In the genomic region with DNA sequence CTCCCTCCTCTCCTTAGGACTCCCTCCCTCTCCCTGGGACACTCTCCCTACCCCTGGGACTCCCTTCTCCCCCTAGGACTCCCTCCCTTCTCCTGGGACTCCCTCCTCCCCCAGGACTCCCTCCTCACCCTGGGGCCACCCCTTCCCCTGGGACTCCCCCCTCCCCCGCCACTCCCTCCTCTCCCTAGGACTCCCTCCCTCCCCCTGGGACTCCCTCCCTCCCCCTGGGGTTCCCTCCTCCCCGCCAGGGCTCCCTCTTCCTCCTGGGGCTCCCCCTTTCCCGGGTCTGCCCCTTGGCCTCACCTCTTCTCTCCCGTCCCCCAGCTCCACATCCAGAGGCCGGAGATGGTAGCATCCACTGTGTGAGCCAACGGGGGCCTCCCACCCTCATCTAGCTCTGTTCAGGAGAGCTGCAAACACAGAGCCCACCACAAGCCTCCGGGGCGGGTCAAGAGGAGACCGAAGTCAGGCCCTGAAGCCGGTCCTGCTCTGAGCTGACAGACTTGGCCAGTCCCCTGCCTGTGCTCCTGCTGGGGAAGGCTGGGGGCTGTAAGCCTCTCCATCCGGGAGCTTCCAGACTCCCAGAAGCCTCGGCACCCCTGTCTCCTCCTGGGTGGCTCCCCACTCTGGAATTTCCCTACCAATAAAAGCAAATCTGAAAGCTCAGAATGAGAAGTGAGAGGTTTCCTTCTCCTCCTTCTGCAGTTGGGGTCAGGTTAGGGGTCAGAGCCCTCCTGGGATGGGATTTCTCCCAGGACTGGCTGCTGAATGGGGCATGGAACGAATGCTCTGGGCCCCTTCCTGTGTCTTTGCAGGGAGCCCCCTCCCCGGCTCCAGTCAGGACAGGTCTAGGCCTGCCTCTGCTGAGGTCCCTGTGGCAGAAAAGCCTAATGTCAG, we compare ENCODE assay signal across 11 cellular contexts. TPM values are rescaled to one million over a fixed set of nuclear protein-coding genes. Genes with fewer than 3 reads are reported as not detected.
A peak's percentile ranks its signal among the peaks of the same experiment; 100 is the strongest.
DNase-seq lines count a peak whose midpoint lies in the region; TF ChIP-seq lines count a peak whose summit lies in the region.
"Had no signal": no experiment of that assay in that cellular context is flagged by ENCODE, and none has a peak within 500 bp of the region (broad histone marks: within the 10 kb centered on the region; RNA-seq: fewer than 3 reads in every experiment).

No MANE protein-coding gene starts in this region.

- peaks cover 13% of the 10 kb centered on the region for H3K4me1 ChIP-seq in NT2/D1 (ENCODE audit: insufficient read depth, insufficient read length)

- CTCF ChIA-PET in activated CD4-positive, alpha-beta T cell treated with anti-CD3 and anti-CD28 coated beads, Interleukin-2, amount 10 ng/mL, durations not matched to agents 7 days and 5 days (lab: Charles Lee), result no interaction called here

- no peaks in the 10 kb centered on the region for H3K9me3 Mint-ChIP-seq in activated CD4-positive, alpha-beta T cell treated with anti-CD3 and anti-CD28 coated beads, Interleukin-2, amount 10 ng/mL, durations not matched to agents 7 days and 5 days
- H3K9me3 Mint-ChIP-seq in endothelial cell (ENCODE audit: unreplicated experiment), result no peaks in the 10 kb centered on the region

- no peaks in the 10 kb centered on the region for H3K36me3 Mint-ChIP-seq in activated CD4-positive, alpha-beta T cell treated with anti-CD3 and anti-CD28 coated beads, Interleukin-2, amount 10 ng/mL, durations not matched to agents 7 days and 5 days (ENCODE audit: low read depth)
- H3K36me3 Mint-ChIP-seq in endothelial cell (ENCODE audit: low read depth, unreplicated experiment), result peaks cover 3% of the 10 kb centered on the region

- H3K36me3 ChIP-seq in NT2/D1 (ENCODE audit: insufficient read depth, insufficient read length, low read length), result peaks cover 14% of the 10 kb centered on the region
- H3K36me3 ChIP-seq: sigmoid colon had no signal

- no peak for TF ChIP-seq CTCF in endothelial cell (IDR thresholded peaks at IDR 0.05; ENCODE audit: unreplicated experiment)

- peak overlapping the region; percentile 59 for H3K9ac ChIP-seq in NT2/D1 (ENCODE audit: insufficient read length, low read depth)

- no peak overlapping the region for H3K4me3 ChIP-seq in NT2/D1 (ENCODE audit: insufficient read length, low read depth)

- POLR2A ChIA-PET in activated CD4-positive, alpha-beta T cell treated with anti-CD3 and anti-CD28 coated beads, Interleukin-2, amount 10 ng/mL, durations not matched to agents 7 days and 5 days (lab: Charles Lee), result no interaction called here

- DNase-seq in activated CD4-positive, alpha-beta T cell treated with anti-CD3 and anti-CD28 coated beads, Interleukin-2, amount 10 ng/mL, durations not matched to agents 7 days and 5 days, result no peak
- DNase-seq in activated CD4-positive, alpha-beta T cell treated with anti-CD3 and anti-CD28 coated beads for 4 hours, result no peak
- DNase-seq in NT2/D1 (ENCODE audit: low read depth, low spot score) (peak; percentile 51), endothelial cell (ENCODE audit: low spot score) (no peak), NCI-H128 (lab: John Stamatoyannopoulos, UW; ENCODE audit: unreplicated experiment) (no peak), HPDE6-E6E7 (ENCODE audit: extremely low spot score) (no peak), epidermal melanocyte (ENCODE audit: insufficient read length, low spot score) (no peak)
- DNase-seq in stimulated activated CD8-positive, alpha-beta memory T cell treated with anti-CD3 and anti-CD28 coated beads, Interleukin-4, amount 100 ng/mL, for 48 hours, result peak; percentile 43
- DNase-seq: sigmoid colon, SW 1271 had no signal

- no peak overlapping the region for H3K4me3 Mint-ChIP-seq in activated CD4-positive, alpha-beta T cell treated with anti-CD3 and anti-CD28 coated beads, Interleukin-2, amount 10 ng/mL, durations not matched to agents 7 days and 5 days
- H3K4me3 Mint-ChIP-seq in endothelial cell (ENCODE audit: unreplicated experiment), result no peak overlapping the region

- no peaks in the 10 kb centered on the region for H3K9me3 ChIP-seq in NT2/D1 (ENCODE audit: insufficient read depth, low read length)
- H3K9me3 ChIP-seq: sigmoid colon had no signal

- peaks cover 17% of the 10 kb centered on the region for H3K4me1 Mint-ChIP-seq in activated CD4-positive, alpha-beta T cell treated with anti-CD3 and anti-CD28 coated beads, Interleukin-2, amount 10 ng/mL, durations not matched to agents 7 days and 5 days
- H3K4me1 Mint-ChIP-seq in endothelial cell (ENCODE audit: unreplicated experiment), result peaks cover 4% of the 10 kb centered on the region

- no peaks in the 10 kb centered on the region for H3K27me3 ChIP-seq in NT2/D1 (ENCODE audit: insufficient read depth, insufficient read length)
- H3K27me3 ChIP-seq: sigmoid colon had no signal

- peak overlapping the region; percentile 78 for H3K27ac Mint-ChIP-seq in activated CD4-positive, alpha-beta T cell treated with anti-CD3 and anti-CD28 coated beads, Interleukin-2, amount 10 ng/mL, durations not matched to agents 7 days and 5 days
- peak overlapping the region; percentile 48 for H3K27ac Mint-ChIP-seq in endothelial cell (ENCODE audit: unreplicated experiment)

- peaks cover 8% of the 10 kb centered on the region for H3K27me3 Mint-ChIP-seq in activated CD4-positive, alpha-beta T cell treated with anti-CD3 and anti-CD28 coated beads, Interleukin-2, amount 10 ng/mL, durations not matched to agents 7 days and 5 days
- peaks cover 7% of the 10 kb centered on the region for H3K27me3 Mint-ChIP-seq in endothelial cell (ENCODE audit: unreplicated experiment)

RNA-seq across cellular contexts. Expression of a gene that starts 1.4 kb away (rescaled TPM):
- total RNA-seq in activated CD4-positive, alpha-beta T cell treated with anti-CD3 and anti-CD28 coated beads, Interleukin-2, amount 10 ng/mL, durations not matched to agents 7 days and 5 days, result not detected
- not detected for total RNA-seq in endothelial cell (ENCODE audit: unreplicated experiment)
- total RNA-seq: epithelial cell of proximal tubule had no signal

RNA-seq across cellular contexts. Expression of a gene that starts 49.2 kb away (rescaled TPM):
- total RNA-seq in activated CD4-positive, alpha-beta T cell treated with anti-CD3 and anti-CD28 coated beads, Interleukin-2, amount 10 ng/mL, durations not matched to agents 7 days and 5 days, result not detected
- 1.3 TPM for total RNA-seq in endothelial cell (ENCODE audit: unreplicated experiment)

Comparison
In these comparisons a context has a peak if more than half of its experiments do, and no peak if none do; other contexts are left out.
1. DNase-seq: peak in NT2/D1 (single experiment) and stimulated activated CD8-positive, alpha-beta memory T cell treated with anti-CD3 and anti-CD28 coated beads, Interleukin-4, amount 100 ng/mL, for 48 hours (single experiment); none in activated CD4-positive, alpha-beta T cell treated with anti-CD3 and anti-CD28 coated beads, Interleukin-2, amount 10 ng/mL, durations not matched to agents 7 days and 5 days (single experiment), activated CD4-positive, alpha-beta T cell treated with anti-CD3 and anti-CD28 coated beads for 4 hours (0 of 2), endothelial cell (single experiment), NCI-H128 (single experiment), HPDE6-E6E7 (single experiment) and epidermal melanocyte (single experiment).